ENCODE assay signal across 8 cellular contexts in genomic region chr13:48233886-48234488, GRCh38. TPM values are rescaled to one million over a fixed set of nuclear protein-coding genes. Genes with fewer than 3 reads are reported as not detected.
DNase-seq lines count a peak whose midpoint lies in the region; ATAC-seq and TF ChIP-seq lines count a peak whose summit lies in the region.

No MANE protein-coding gene starts in this region.

- H3K4me3 ChIP-seq in GM08714 (ENCODE audit: low read length) = peak overlapping the region; percentile 94
- H3K4me3 ChIP-seq in Loucy (ENCODE audit: low read length, poor library complexity, severe bottlenecking) = peak overlapping the region; percentile 99
- H3K4me3 ChIP-seq in choroid plexus epithelial cell (ENCODE audit: low read depth, low read length) = peak overlapping the region; percentile 99
- H3K4me3 ChIP-seq in lung = peak overlapping the region; percentile 96
- H3K4me3 ChIP-seq in upper lobe of right lung = peak overlapping the region; percentile 99

- H3K9me2 ChIP-seq in Loucy (replicated peaks; ENCODE audit: low read depth, low read length) = no peaks in the 10 kb centered on the region

- no peaks in the 10 kb centered on the region; the same call in 1 of the 2 replicates for H3F3A ChIP-seq in Loucy (ENCODE audit: low read depth)

- peak overlapping the region; percentile 94 for H2AFZ ChIP-seq in Loucy (ENCODE audit: low read length)

- peak overlapping the region; percentile 92 for H3K4me2 ChIP-seq in Loucy (ENCODE audit: low read depth, low read length, poor library complexity, severe bottlenecking)

- peak overlapping the region; percentile 97 for H3K9ac ChIP-seq in Loucy (ENCODE audit: low read depth, low read length, poor library complexity, severe bottlenecking)

- H3K4me1 ChIP-seq in Loucy (ENCODE audit: insufficient read depth, low read length, poor library complexity, severe bottlenecking) (peaks cover 58% of the 10 kb centered on the region), lung (ENCODE audit: control insufficient read depth in 2 of 2, insufficient read depth in 2 of 2, low read length in 2 of 2) (peaks cover 5 to 16% of the 10 kb centered on the region in 2 donors), upper lobe of right lung (peaks cover 31% of the 10 kb centered on the region)

- H3K9me3 ChIP-seq in Loucy (ENCODE audit: insufficient read depth, low read depth, low read length) (no peaks in the 10 kb centered on the region), lung (ENCODE audit: control insufficient read depth in 2 of 2, insufficient read depth in 1 of 2, low read length in 1 of 2) (no peaks in the 10 kb centered on the region), upper lobe of right lung (no peaks in the 10 kb centered on the region)

- TF ChIP-seq CTCF in Loucy (conservative IDR thresholded peaks at IDR 0.05; ENCODE audit: low read length) (no peak), choroid plexus epithelial cell (conservative IDR thresholded peaks at IDR 0.05; ENCODE audit: low read depth, low read length) (no peak), lung (IDR thresholded peaks at IDR 0.05; ENCODE audit: control extremely low read depth, extremely low read depth) (no peak), upper lobe of right lung (IDR thresholded peaks at IDR 0.05) (no peak)

- H3K36me3 ChIP-seq in Loucy (ENCODE audit: insufficient read depth, low read length) (no peaks in the 10 kb centered on the region), lung (ENCODE audit: control insufficient read depth in 2 of 2, insufficient read depth in 2 of 2, low read length in 2 of 2) (no peaks in the 10 kb centered on the region), upper lobe of right lung (peaks cover 4% of the 10 kb centered on the region)

- peak; percentile 9 for ATAC-seq in lung (ENCODE audit: insufficient read depth, low FRiP score)
- ATAC-seq in upper lobe of right lung = no peak
- no peak for ATAC-seq in HG03108 (IDR thresholded peaks at IDR 0.05; ENCODE audit: unreplicated experiment)
- no peak for ATAC-seq in HG03442 (IDR thresholded peaks at IDR 0.05; ENCODE audit: unreplicated experiment)

- intact Hi-C loops in upper lobe of right lung (cut with DNase I) = no loop called here

- H3K79me2 ChIP-seq in Loucy (ENCODE audit: insufficient read depth, low read length) = peaks cover 62% of the 10 kb centered on the region

- DNase-seq in choroid plexus epithelial cell (ENCODE audit: low read depth) (peak; percentile 78), lung (ENCODE audit: low spot score) (no peak), upper lobe of right lung (no peak)
- no peak for DNase-seq in activated CD4-positive, alpha-beta T cell treated with anti-CD3 and anti-CD28 coated beads for 1 hour

- 1% methylated on average over 12 of the region's 12 CpGs for WGBS in lung, 2 donors

- H3K27me3 ChIP-seq in Loucy (ENCODE audit: insufficient read depth, low read length, poor library complexity, severe bottlenecking) (no peaks in the 10 kb centered on the region), lung (ENCODE audit: control insufficient read depth, insufficient read depth) (no peaks in the 10 kb centered on the region), upper lobe of right lung (no peaks in the 10 kb centered on the region)

- H3K27ac ChIP-seq in lung (ENCODE audit: low read depth in 1 of 2, low read length in 1 of 2) (peak overlapping the region; percentile 100), upper lobe of right lung (peak overlapping the region; percentile 100)

- H4K20me1 ChIP-seq in Loucy (ENCODE audit: insufficient read depth, low read length, poor library complexity, severe bottlenecking) = peaks cover 51% of the 10 kb centered on the region

RNA-seq across cellular contexts. Expression of gene ITM2B, which starts 1.0 kb away (rescaled TPM):
- total RNA-seq in lung = 100 to 1,000 TPM; 492 to 853 TPM
- 100 to 1,000 TPM; 371 to 446 TPM for polyA plus RNA-seq in lung
- 802 TPM for total RNA-seq in upper lobe of right lung
